In genomic region chr3:40109641-40110490, GRCh38 we compare ENCODE assay signal across 9 cellular contexts.
DNase-seq lines count a peak whose midpoint lies in the region; FAIRE-seq and TF ChIP-seq lines count a peak whose summit lies in the region.
"Had no signal": no experiment of that assay in that cellular context is flagged by ENCODE, and none has a peak within 500 bp of the region (broad histone marks: within the 10 kb centered on the region; RNA-seq: fewer than 3 reads in every experiment).

No MANE protein-coding gene starts in this region.

- H3K4me3 ChIP-seq in BJ (ENCODE audit: low read depth, low read length) (no peak overlapping the region), cardiac fibroblast (replicated peaks in 1 of 2; ENCODE audit: low read depth in 2 of 2, low read length in 2 of 2) (no peak overlapping the region), vagina (no peak overlapping the region)

- intact Hi-C loops in vagina (cut with DNase I) = no loop called here

- TF ChIP-seq POLR2A in vagina (IDR thresholded peaks at IDR 0.05) = no peak

- DNase-seq in BJ (ENCODE audit: low read depth) = no peak
- DNase-seq in cardiac fibroblast (ENCODE audit: low read depth in 2 of 2) = peak; percentile 17 to 19
- DNase-seq in lung microvascular endothelial cell (ENCODE audit: low read depth in 2 of 2) = peak; percentile 13 to 53
- no peak for DNase-seq in HEK293T (ENCODE audit: extremely low spot score)
- DNase-seq in vagina (ENCODE audit: extremely low spot score in 2 of 2) = no peak
- DNase-seq in NCI-H2227 treated with DMSO at 0.1 percent for 48 hours (lab: John Stamatoyannopoulos, UW) = no peak
- DNase-seq in RCC 7860 (ENCODE audit: low spot score) = no peak
- DNase-seq: Calu3 had no signal

- H3K9me3 ChIP-seq in vagina = no peaks in the 10 kb centered on the region

- TF ChIP-seq CTCF in BJ (IDR thresholded peaks at IDR 0.05; ENCODE audit: insufficient read depth, low read depth, low read length) (peak; percentile 64), LNCAP (IDR thresholded peaks at IDR 0.05) (peak; percentile 35; the same call in 1 of the 2 replicates), cardiac fibroblast (IDR thresholded peaks at IDR 0.05; ENCODE audit: low read depth, low read length) (peak; percentile 25), vagina (IDR thresholded peaks at IDR 0.05) (no peak)

- CTCF ChIA-PET in BJ (lab: Yijun Ruan, JAX) = interaction anchor here (0.6 to 1.0 kb wide), 4 partner anchors 147 to 479 kb away, joined by 3 read pairs; no protein-coding TSS in a partner anchor
- CTCF ChIA-PET in HEK293T (lab: Yijun Ruan, JAX) = no interaction called here

- H3K36me3 ChIP-seq in BJ (ENCODE audit: control insufficient read depth, insufficient read depth, low read length) (no peaks in the 10 kb centered on the region), vagina (no peaks in the 10 kb centered on the region)

- H3K4me1 ChIP-seq in vagina = no peaks in the 10 kb centered on the region

- POLR2A ChIA-PET in BJ (lab: Charles Lee) (no interaction called here), HEK293T (lab: Yijun Ruan, JAX) (no interaction called here)

- no peak overlapping the region for H3K27ac ChIP-seq in vagina

- no peak for FAIRE-seq in RCC 7860 (lab: Jason Lieb, UNC)

- H3K27me3 ChIP-seq in BJ (ENCODE audit: control insufficient read depth, insufficient read depth, low read length) = no peaks in the 10 kb centered on the region
- H3K27me3 ChIP-seq in vagina = no peaks in the 10 kb centered on the region

TF ChIP-seq in HEK293T, 16 proteins besides CTCF, POLR2A, EP300 and RAD21:
- TF ChIP-seq TARDBP (IDR thresholded peaks at IDR 0.05) = no peak
- no peak for TF ChIP-seq NFRKB (IDR thresholded peaks at IDR 0.05)
- no peak for TF ChIP-seq L3MBTL2 (conservative IDR thresholded peaks at IDR 0.05)
- TF ChIP-seq FOXK2 (IDR thresholded peaks at IDR 0.05) = no peak
- TF ChIP-seq ARNT (IDR thresholded peaks at IDR 0.05) = no peak
- TF ChIP-seq PKNOX1 (IDR thresholded peaks at IDR 0.05) = no peak
- TF ChIP-seq ELF4 (IDR thresholded peaks at IDR 0.05) = no peak
- TF ChIP-seq ZNF384 (IDR thresholded peaks at IDR 0.05) = no peak
- no peak for TF ChIP-seq SUZ12 (IDR thresholded peaks at IDR 0.05)
- TF ChIP-seq SP1 (IDR thresholded peaks at IDR 0.05) = no peak
- TF ChIP-seq BHLHE40 (IDR thresholded peaks at IDR 0.05; ENCODE audit: borderline replicate concordance) = no peak
- no peak for TF ChIP-seq FOXM1 (IDR thresholded peaks at IDR 0.05; ENCODE audit: borderline replicate concordance)
- TF ChIP-seq FOXA1 (IDR thresholded peaks at IDR 0.05) = no peak
- no peak for TF ChIP-seq LEF1 (IDR thresholded peaks at IDR 0.05; ENCODE audit: borderline replicate concordance)
- no peak for TF ChIP-seq HDGF (IDR thresholded peaks at IDR 0.05; ENCODE audit: borderline replicate concordance)
- TF ChIP-seq CTBP1 (IDR thresholded peaks at IDR 0.05; ENCODE audit: borderline replicate concordance) = no peak

Comparison
In these comparisons a context has a peak if more than half of its experiments do, and no peak if none do; other contexts are left out.
1. DNase-seq: peak in cardiac fibroblast (2 of 2) and lung microvascular endothelial cell (2 of 2); none in BJ (single experiment), HEK293T (single experiment), vagina (0 of 2), NCI-H2227 treated with DMSO at 0.1 percent for 48 hours (single experiment) and RCC 7860 (single experiment).
2. CTCF ChIP-seq: peak in BJ (single experiment), LNCAP (single experiment) and cardiac fibroblast (single experiment); none in vagina (0 of 3).